Comparison of ENCODE assay signal across 15 cellular contexts in the genomic region with DNA sequence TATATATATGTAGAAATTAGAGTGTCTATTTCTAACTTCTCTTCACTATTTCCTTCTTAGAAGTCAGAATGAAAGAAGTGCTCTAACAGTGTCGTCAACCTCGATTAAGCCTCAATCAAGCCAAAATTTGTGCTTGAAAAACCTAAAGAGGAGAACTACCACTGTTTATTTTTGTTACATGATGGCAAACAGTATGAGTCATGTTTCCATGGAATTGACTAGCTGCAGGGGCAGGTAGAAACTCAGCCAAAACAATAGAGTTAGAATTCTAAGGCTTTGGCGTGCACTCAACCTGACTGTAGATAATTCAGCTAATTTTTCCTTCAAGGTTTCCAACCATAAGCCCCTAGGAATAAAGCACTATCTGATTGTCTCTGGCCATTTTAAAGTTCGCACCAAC.
DNase-seq lines count a peak whose midpoint lies in the region; ATAC-seq lines count a peak whose summit lies in the region.
"Had no signal": no experiment of that assay in that cellular context is flagged by ENCODE, and none has a peak within 500 bp of the region (broad histone marks: within the 10 kb centered on the region; RNA-seq: fewer than 3 reads in every experiment).

No MANE protein-coding gene starts in this region.

- H3K27me3 Mint-ChIP-seq in activated T-cell treated with anti-CD3 and anti-CD28 coated beads, Interleukin-2, amount 50 U/mL, for 4 hours (ENCODE audit: low read depth): no peaks in the 10 kb centered on the region

- no peak for DNase-seq in activated T-cell treated with anti-CD3 and anti-CD28 coated beads, Interleukin-2, amount 50 U/mL, for 4 hours
- no peak for DNase-seq in activated T-cell treated with anti-CD3 and anti-CD28 coated beads, Interleukin-2, amount 50 U/mL, for 1 hour
- DNase-seq in NCI-H226 (peak; percentile 22), dermis microvascular lymphatic vessel endothelial cell (ENCODE audit: low read depth in 2 of 2) (peak; percentile 60 to 83), renal cortical epithelial cell (ENCODE audit: low read depth) (peak; percentile 80), NCI-H82 (lab: John Stamatoyannopoulos, UW) (no peak), RKO (ENCODE audit: low spot score) (no peak)
- DNase-seq: GF-D8; HCEC 1CT; left ventricle myocardium superior; nephron progenitor cell; right cardiac atrium; stimulated activated CD4-positive, alpha-beta T cell treated with anti-CD3 and anti-CD28 coated beads, Interleukin-2, amount 100 ng/mL, for 24 hours; T-helper 9 cell had no signal

- H3K4me1 Mint-ChIP-seq in activated T-cell treated with anti-CD3 and anti-CD28 coated beads, Interleukin-2, amount 50 U/mL, for 4 hours (ENCODE audit: low read depth): peaks cover 3% of the 10 kb centered on the region

- no peaks in the 10 kb centered on the region for H3K9me3 Mint-ChIP-seq in activated T-cell treated with anti-CD3 and anti-CD28 coated beads, Interleukin-2, amount 50 U/mL, for 4 hours
- H3K9me3 Mint-ChIP-seq: nephron progenitor cell had no signal

- ATAC-seq in activated T-cell treated with anti-CD3 and anti-CD28 coated beads, Interleukin-2, amount 50 U/mL, for 4 hours: peak; percentile 35 to 37
- ATAC-seq in GM18861 (IDR thresholded peaks at IDR 0.05; ENCODE audit: unreplicated experiment): no peak

- no peak overlapping the region for H3K4me3 Mint-ChIP-seq in activated T-cell treated with anti-CD3 and anti-CD28 coated beads, Interleukin-2, amount 50 U/mL, for 4 hours
- H3K4me3 Mint-ChIP-seq: nephron progenitor cell had no signal

- no peaks in the 10 kb centered on the region for H3K36me3 Mint-ChIP-seq in activated T-cell treated with anti-CD3 and anti-CD28 coated beads, Interleukin-2, amount 50 U/mL, for 4 hours (ENCODE audit: insufficient read depth)

Comparison
In these comparisons a context has a peak if more than half of its experiments do, and no peak if none do; other contexts are left out.
1. DNase-seq: peak in NCI-H226 (single experiment), dermis microvascular lymphatic vessel endothelial cell (2 of 2) and renal cortical epithelial cell (single experiment); none in activated T-cell treated with anti-CD3 and anti-CD28 coated beads, Interleukin-2, amount 50 U/mL, for 4 hours (single experiment), activated T-cell treated with anti-CD3 and anti-CD28 coated beads, Interleukin-2, amount 50 U/mL, for 1 hour (single experiment), NCI-H82 (single experiment) and RKO (single experiment).